9 cellular contexts compared by ENCODE assay signal in genomic region chr13:40668335-40668734, GRCh38. TPM values are rescaled to one million over a fixed set of nuclear protein-coding genes. Genes with fewer than 3 reads are reported as not detected.
DNase-seq lines count a peak whose midpoint lies in the region; ATAC-seq and TF ChIP-seq lines count a peak whose summit lies in the region.
"Had no signal": no experiment of that assay in that cellular context is flagged by ENCODE, and none has a peak within 500 bp of the region (broad histone marks: within the 10 kb centered on the region; RNA-seq: fewer than 3 reads in every experiment).

No MANE protein-coding gene starts in this region.

- H3K27ac ChIP-seq in ascending aorta (no peak overlapping the region), right lobe of liver (no peak overlapping the region)
- H3K27ac ChIP-seq: KMS-11 had no signal

- TF ChIP-seq POLR2A in right lobe of liver (IDR thresholded peaks at IDR 0.05): no peak

- ATAC-seq in right lobe of liver: no peak

- DNase-seq in Daoy (ENCODE audit: low read depth): peak; percentile 18
- DNase-seq in NCI-H460 (ENCODE audit: extremely low read depth, low read depth): peak; percentile 21
- DNase-seq in ascending aorta (ENCODE audit: low spot score in 2 of 2): no peak
- DNase-seq in right lobe of liver: no peak
- DNase-seq in ureter (ENCODE audit: low spot score): peak; percentile 47
- DNase-seq in SK-N-DZ (ENCODE audit: low spot score): no peak
- DNase-seq in COR-L47 (lab: John Stamatoyannopoulos, UW): no peak
- no peak for DNase-seq in stimulated activated CD4-positive, alpha-beta T cell treated with anti-CD3 and anti-CD28 coated beads, Interleukin-2, amount 100 ng/mL, for 48 hours

- H3K4me1 ChIP-seq in ascending aorta (peaks cover 0 to 10% of the 10 kb centered on the region in 2 donors), right lobe of liver (peaks cover 0 to 16% (median 0%) of the 10 kb centered on the region in 4 donors)

- intact Hi-C loops in ascending aorta (cut with DNase I) (loop anchor here (5.0 to 10.0 kb wide), 6 partner anchors 394 to 1376 kb away; partner anchors contain the start of genes DGKH and WBP4), right lobe of liver (cut with DNase I) (loop anchor here (10.0 kb wide), 2 partner anchors 114 to 184 kb away; no protein-coding TSS in a partner anchor)

- H3K4me3 ChIP-seq in ascending aorta (peak overlapping the region in 1 of 2 donors; percentile 74), right lobe of liver (no peak overlapping the region)

- TF ChIP-seq CTCF in ascending aorta (IDR thresholded peaks at IDR 0.05): peak in 2 of 3 experiments; percentile 5 to 34
- TF ChIP-seq CTCF in right lobe of liver (IDR thresholded peaks at IDR 0.05): peak in 3 of 4 donors; percentile 12 to 22 (median 18)

- H3K36me3 ChIP-seq in ascending aorta (no peaks in the 10 kb centered on the region), right lobe of liver (no peaks in the 10 kb centered on the region)

- no peaks in the 10 kb centered on the region for H3K27me3 ChIP-seq in ascending aorta
- H3K27me3 ChIP-seq in right lobe of liver: no peaks in the 10 kb centered on the region

- H3K9me3 ChIP-seq in ascending aorta: no peaks in the 10 kb centered on the region
- H3K9me3 ChIP-seq in right lobe of liver: no peaks in the 10 kb centered on the region

- 60% methylated on average over 11 of the region's 11 CpGs for WGBS in right lobe of liver (ENCODE audit: insufficient coverage, low coverage, low lambda C conversion rate, missing lambda C conversion rate)

RNA-seq across cellular contexts. Expression of gene FOXO1, which starts 1.9 kb away (rescaled TPM):
- total RNA-seq in Daoy (2014; rRNA removed; shearing (Covaris generic)): 3.8 and 5.0 TPM in 2 replicates
- 3.5 and 3.9 TPM in 2 replicates for total RNA-seq in NCI-H460 (2014; rRNA removed; shearing (Covaris generic))
- 2.6 and 4.4 TPM in 2 replicates for polyA plus RNA-seq in NCI-H460 (2014; cell fraction: nucleus; rRNA removed)
- total RNA-seq in ascending aorta (65.1 TPM), right lobe of liver (10 to 100 TPM; 12.3 to 27.7 (median 14.6) TPM), ureter (31.4 TPM)
- polyA plus RNA-seq in SK-N-DZ (2014; cell fraction: cytosol; rRNA removed): 0.42 TPM in 2 replicates
- polyA plus RNA-seq in SK-N-DZ (2014; cell fraction: nucleus; rRNA removed): 0.17 and 0.37 TPM in 2 replicates

Comparison
In these comparisons a context has a peak if more than half of its experiments do, and no peak if none do; other contexts are left out.
1. DNase-seq: peak in Daoy (single experiment), NCI-H460 (single experiment) and ureter (single experiment); none in ascending aorta (0 of 2), right lobe of liver (0 of 3), SK-N-DZ (single experiment), COR-L47 (single experiment) and stimulated activated CD4-positive, alpha-beta T cell treated with anti-CD3 and anti-CD28 coated beads, Interleukin-2, amount 100 ng/mL, for 48 hours (0 of 2).